ENCODE assay signal across 2 cellular contexts in the genomic region with DNA sequence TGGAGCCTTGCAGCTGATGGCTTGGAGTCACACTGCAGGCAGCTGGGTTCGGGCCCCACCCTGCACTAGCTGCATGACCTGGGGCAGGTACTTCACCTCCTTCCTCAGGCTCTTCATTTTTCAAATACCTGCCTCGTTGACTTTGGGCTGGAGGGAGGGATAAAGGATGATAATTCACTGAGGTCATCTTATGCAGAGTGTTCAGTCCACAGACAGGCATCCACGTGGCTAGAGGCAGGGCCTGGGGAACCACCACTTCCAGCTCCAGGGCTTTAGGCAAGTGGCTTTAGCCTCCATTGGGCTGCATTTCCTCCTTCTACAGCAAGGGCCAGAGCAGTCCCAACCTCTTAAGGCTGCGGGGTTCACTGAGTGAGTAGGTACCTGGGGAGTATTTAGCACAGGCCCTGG.
TF ChIP-seq lines count a peak whose summit lies in the region.

No MANE protein-coding gene starts in this region.

TF ChIP-seq in SK-N-SH, 30 proteins besides CTCF, POLR2A, EP300 and RAD21 (continued from another document):
- TF ChIP-seq, protein P1, sequence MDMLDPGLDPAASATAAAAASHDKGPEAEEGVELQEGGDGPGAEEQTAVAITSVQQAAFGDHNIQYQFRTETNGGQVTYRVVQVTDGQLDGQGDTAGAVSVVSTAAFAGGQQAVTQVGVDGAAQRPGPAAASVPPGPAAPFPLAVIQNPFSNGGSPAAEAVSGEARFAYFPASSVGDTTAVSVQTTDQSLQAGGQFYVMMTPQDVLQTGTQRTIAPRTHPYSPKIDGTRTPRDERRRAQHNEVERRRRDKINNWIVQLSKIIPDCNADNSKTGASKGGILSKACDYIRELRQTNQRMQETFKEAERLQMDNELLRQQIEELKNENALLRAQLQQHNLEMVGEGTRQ (IDR thresholded peaks at IDR 0.05; ENCODE audit: borderline replicate concordance, low read depth, low read length): no peak

TF ChIP-seq in SK-N-SH treated with all-trans-retinoic acid at 6 μM for 48 hours, 23 proteins besides CTCF, POLR2A, EP300 and RAD21 (continued from another document):
- TF ChIP-seq, protein P2, sequence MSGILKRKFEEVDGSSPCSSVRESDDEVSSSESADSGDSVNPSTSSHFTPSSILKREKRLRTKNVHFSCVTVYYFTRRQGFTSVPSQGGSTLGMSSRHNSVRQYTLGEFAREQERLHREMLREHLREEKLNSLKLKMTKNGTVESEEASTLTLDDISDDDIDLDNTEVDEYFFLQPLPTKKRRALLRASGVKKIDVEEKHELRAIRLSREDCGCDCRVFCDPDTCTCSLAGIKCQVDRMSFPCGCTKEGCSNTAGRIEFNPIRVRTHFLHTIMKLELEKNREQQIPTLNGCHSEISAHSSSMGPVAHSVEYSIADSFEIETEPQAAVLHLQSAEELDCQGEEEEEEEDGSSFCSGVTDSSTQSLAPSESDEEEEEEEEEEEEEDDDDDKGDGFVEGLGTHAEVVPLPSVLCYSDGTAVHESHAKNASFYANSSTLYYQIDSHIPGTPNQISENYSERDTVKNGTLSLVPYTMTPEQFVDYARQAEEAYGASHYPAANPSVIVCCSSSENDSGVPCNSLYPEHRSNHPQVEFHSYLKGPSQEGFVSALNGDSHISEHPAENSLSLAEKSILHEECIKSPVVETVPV (CRISPR knock-in tag; IDR thresholded peaks at IDR 0.05): no peak
- TF ChIP-seq SNAI2 (CRISPR knock-in tag; IDR thresholded peaks at IDR 0.05) (no peak), ZFP3 (CRISPR knock-in tag; IDR thresholded peaks at IDR 0.05) (no peak), ISL1 (CRISPR knock-in tag; IDR thresholded peaks at IDR 0.05) (no peak), GLIS3 (CRISPR knock-in tag; IDR thresholded peaks at IDR 0.05) (no peak), BACH2 (CRISPR knock-in tag; IDR thresholded peaks at IDR 0.05; ENCODE audit: borderline replicate concordance) (no peak), ARNTL (CRISPR knock-in tag; IDR thresholded peaks at IDR 0.05; ENCODE audit: borderline replicate concordance, low read depth) (no peak), CSDC2 (CRISPR knock-in tag; IDR thresholded peaks at IDR 0.05) (no peak), PPARA (CRISPR knock-in tag; IDR thresholded peaks at IDR 0.05; ENCODE audit: borderline replicate concordance) (no peak), ZNF565 (CRISPR knock-in tag; conservative IDR thresholded peaks at IDR 0.05; ENCODE audit: low read depth) (no peak), ESRRG (CRISPR knock-in tag; IDR thresholded peaks at IDR 0.05) (no peak), OSR1 (CRISPR knock-in tag; IDR thresholded peaks at IDR 0.05) (no peak), ZNF70 (CRISPR knock-in tag; IDR thresholded peaks at IDR 0.05) (no peak), RARB (CRISPR knock-in tag; IDR thresholded peaks at IDR 0.05) (no peak)
- TF ChIP-seq, protein P3, sequence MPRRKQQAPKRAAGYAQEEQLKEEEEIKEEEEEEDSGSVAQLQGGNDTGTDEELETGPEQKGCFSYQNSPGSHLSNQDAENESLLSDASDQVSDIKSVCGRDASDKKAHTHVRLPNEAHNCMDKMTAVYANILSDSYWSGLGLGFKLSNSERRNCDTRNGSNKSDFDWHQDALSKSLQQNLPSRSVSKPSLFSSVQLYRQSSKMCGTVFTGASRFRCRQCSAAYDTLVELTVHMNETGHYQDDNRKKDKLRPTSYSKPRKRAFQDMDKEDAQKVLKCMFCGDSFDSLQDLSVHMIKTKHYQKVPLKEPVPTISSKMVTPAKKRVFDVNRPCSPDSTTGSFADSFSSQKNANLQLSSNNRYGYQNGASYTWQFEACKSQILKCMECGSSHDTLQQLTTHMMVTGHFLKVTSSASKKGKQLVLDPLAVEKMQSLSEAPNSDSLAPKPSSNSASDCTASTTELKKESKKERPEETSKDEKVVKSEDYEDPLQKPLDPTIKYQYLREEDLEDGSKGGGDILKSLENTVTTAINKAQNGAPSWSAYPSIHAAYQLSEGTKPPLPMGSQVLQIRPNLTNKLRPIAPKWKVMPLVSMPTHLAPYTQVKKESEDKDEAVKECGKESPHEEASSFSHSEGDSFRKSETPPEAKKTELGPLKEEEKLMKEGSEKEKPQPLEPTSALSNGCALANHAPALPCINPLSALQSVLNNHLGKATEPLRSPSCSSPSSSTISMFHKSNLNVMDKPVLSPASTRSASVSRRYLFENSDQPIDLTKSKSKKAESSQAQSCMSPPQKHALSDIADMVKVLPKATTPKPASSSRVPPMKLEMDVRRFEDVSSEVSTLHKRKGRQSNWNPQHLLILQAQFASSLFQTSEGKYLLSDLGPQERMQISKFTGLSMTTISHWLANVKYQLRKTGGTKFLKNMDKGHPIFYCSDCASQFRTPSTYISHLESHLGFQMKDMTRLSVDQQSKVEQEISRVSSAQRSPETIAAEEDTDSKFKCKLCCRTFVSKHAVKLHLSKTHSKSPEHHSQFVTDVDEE (CRISPR knock-in tag; IDR thresholded peaks at IDR 0.05): no peak
- TF ChIP-seq, protein P4, sequence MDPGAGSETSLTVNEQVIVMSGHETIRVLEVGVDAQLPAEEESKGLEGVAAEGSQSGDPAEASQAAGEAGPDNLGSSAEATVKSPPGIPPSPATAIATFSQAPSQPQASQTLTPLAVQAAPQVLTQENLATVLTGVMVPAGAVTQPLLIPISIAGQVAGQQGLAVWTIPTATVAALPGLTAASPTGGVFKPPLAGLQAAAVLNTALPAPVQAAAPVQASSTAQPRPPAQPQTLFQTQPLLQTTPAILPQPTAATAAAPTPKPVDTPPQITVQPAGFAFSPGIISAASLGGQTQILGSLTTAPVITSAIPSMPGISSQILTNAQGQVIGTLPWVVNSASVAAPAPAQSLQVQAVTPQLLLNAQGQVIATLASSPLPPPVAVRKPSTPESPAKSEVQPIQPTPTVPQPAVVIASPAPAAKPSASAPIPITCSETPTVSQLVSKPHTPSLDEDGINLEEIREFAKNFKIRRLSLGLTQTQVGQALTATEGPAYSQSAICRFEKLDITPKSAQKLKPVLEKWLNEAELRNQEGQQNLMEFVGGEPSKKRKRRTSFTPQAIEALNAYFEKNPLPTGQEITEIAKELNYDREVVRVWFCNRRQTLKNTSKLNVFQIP (CRISPR knock-in tag; IDR thresholded peaks at IDR 0.05; ENCODE audit: borderline replicate concordance, low read depth): no peak
- TF ChIP-seq, protein P5, sequence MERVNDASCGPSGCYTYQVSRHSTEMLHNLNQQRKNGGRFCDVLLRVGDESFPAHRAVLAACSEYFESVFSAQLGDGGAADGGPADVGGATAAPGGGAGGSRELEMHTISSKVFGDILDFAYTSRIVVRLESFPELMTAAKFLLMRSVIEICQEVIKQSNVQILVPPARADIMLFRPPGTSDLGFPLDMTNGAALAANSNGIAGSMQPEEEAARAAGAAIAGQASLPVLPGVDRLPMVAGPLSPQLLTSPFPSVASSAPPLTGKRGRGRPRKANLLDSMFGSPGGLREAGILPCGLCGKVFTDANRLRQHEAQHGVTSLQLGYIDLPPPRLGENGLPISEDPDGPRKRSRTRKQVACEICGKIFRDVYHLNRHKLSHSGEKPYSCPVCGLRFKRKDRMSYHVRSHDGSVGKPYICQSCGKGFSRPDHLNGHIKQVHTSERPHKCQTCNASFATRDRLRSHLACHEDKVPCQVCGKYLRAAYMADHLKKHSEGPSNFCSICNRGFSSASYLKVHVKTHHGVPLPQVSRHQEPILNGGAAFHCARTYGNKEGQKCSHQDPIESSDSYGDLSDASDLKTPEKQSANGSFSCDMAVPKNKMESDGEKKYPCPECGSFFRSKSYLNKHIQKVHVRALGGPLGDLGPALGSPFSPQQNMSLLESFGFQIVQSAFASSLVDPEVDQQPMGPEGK (CRISPR knock-in tag; IDR thresholded peaks at IDR 0.05; ENCODE audit: borderline replicate concordance): no peak
